8 cellular contexts compared by ENCODE assay signal in the genomic region with DNA sequence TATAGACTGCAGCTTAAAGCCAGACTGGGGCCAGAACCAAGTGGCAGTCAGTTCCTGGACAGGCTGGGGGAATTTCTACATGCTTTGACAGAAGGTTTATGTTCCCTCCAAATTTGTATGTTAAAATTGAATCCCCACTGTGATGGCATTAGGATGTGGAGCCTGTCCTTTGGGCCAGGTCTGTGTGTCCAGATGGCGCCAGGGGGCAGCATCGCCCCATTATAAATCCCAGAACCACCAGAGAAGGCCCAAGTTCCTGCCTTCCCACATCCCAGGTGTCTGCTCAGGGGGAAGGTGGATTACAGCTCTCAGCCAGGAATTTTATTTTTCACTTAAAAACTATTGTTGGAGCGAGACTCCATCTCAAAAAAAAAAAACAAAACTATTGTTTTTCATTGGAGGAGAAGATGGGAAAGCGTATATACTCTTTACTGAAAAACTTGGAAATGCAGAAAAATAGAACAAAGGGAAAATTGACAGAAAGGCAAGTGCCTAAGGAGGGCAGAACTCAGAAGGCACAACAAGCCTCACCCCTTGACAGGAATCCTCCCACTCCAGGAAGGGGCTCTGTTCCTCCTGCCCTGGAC. TPM values are rescaled to one million over a fixed set of nuclear protein-coding genes. Genes with fewer than 3 reads are reported as not detected.
A peak's percentile ranks its signal among the peaks of the same experiment; 100 is the strongest.
DNase-seq lines count a peak whose midpoint lies in the region; ATAC-seq, FAIRE-seq and TF ChIP-seq lines count a peak whose summit lies in the region.

No MANE protein-coding gene starts in this region.

- H3K9ac ChIP-seq in Loucy (ENCODE audit: low read depth, low read length, poor library complexity, severe bottlenecking) (no peak overlapping the region), GM12878 (ENCODE audit: control insufficient read depth, insufficient read depth, low read length) (no peak overlapping the region)

- 25% methylated on average over 4 of the region's 4 CpGs for WGBS in GM12878 (ENCODE audit: insufficient coverage, insufficient replicate concordance, low lambda C conversion rate, missing lambda C conversion rate)

- ATAC-seq in GM12878, result peak; percentile 79
- peak; percentile 73 to 78 for ATAC-seq in stimulated activated naive B cell treated with anti-CD40 and anti-IgM and Interleukin-4, amounts not matched to agents 10 μg/mL and 1 μg/mL and 100 μg/mL, for 72 hours (replicated peaks)
- no peak for ATAC-seq in HG03565 (IDR thresholded peaks at IDR 0.05; ENCODE audit: unreplicated experiment)

- in situ Hi-C loops in GM12878 (cut with MboI), result loop anchor here (5.0 kb wide), 3 partner anchors 67 to 292 kb away; no protein-coding TSS in a partner anchor

- TF ChIP-seq CTCF in AG04450 (IDR thresholded peaks at IDR 0.05; ENCODE audit: low read depth, low read length) (peak; percentile 75), GM12873 (IDR thresholded peaks at IDR 0.05; ENCODE audit: insufficient read depth, low read depth, low read length, missing control alignments) (peak; percentile 68), Loucy (conservative IDR thresholded peaks at IDR 0.05; ENCODE audit: low read length) (peak; percentile 63), GM12878 (IDR thresholded peaks at IDR 0.05 in 2 of 3, conservative IDR thresholded peaks at IDR 0.05 in 1 of 3; ENCODE audit: control insufficient read depth in 2 of 3, extremely low read depth in 1 of 3, insufficient read depth in 1 of 3, low read depth in 3 of 3, low read length in 3 of 3) (peak; percentile 56 to 75 (median 62))

- RAD21 ChIA-PET in GM12878 (lab: Charles Lee; ENCODE audit: unreplicated experiment), result interaction anchor here (0.8 to 1.6 kb wide), 5 partner anchors 9 to 172 kb away, joined by 3 to 7 read pairs (median 4); a partner anchor contains a TSS

- no peak for TF ChIP-seq POLR2A in GM12878 (IDR thresholded peaks at IDR 0.05; ENCODE audit: low read depth, low read length)

- H3K27ac Mint-ChIP-seq in stimulated activated naive B cell treated with anti-CD40 and anti-IgM and Interleukin-4, amounts not matched to agents 10 μg/mL and 1 μg/mL and 100 μg/mL, for 72 hours, result peak overlapping the region; percentile 95

- no peak for FAIRE-seq in GM12878 (lab: Jason Lieb, UNC)

- H3K36me3 ChIP-seq in Loucy (ENCODE audit: insufficient read depth, low read length), result no peaks in the 10 kb centered on the region
- no peaks in the 10 kb centered on the region for H3K36me3 ChIP-seq in GM12878 (ENCODE audit: control insufficient read depth in 2 of 2, insufficient read depth in 2 of 2, low read length in 1 of 2)

- H3K79me2 ChIP-seq in Loucy (ENCODE audit: insufficient read depth, low read length), result no peaks in the 10 kb centered on the region
- H3K79me2 ChIP-seq in GM12878 (ENCODE audit: control insufficient read depth, insufficient read depth, low read length), result no peaks in the 10 kb centered on the region

- TF ChIP-seq EP300 in GM12878 (IDR thresholded peaks at IDR 0.05; ENCODE audit: borderline replicate concordance in 1 of 2, control insufficient read depth in 1 of 2, low read depth in 2 of 2, low read length in 2 of 2), result no peak

- no peaks in the 10 kb centered on the region for H4K20me1 ChIP-seq in Loucy (ENCODE audit: insufficient read depth, low read length, poor library complexity, severe bottlenecking)
- H4K20me1 ChIP-seq in GM12878 (ENCODE audit: control insufficient read depth, insufficient read depth), result peaks cover 5% of the 10 kb centered on the region; the same call in 1 of the 2 replicates

- TF ChIP-seq RAD21 in GM12878 (IDR thresholded peaks at IDR 0.05; ENCODE audit: insufficient read depth, low read depth, low read length), result peak; percentile 87

- no peak overlapping the region for H3K4me3 Mint-ChIP-seq in stimulated activated naive B cell treated with anti-CD40 and anti-IgM and Interleukin-4, amounts not matched to agents 10 μg/mL and 1 μg/mL and 100 μg/mL, for 72 hours

- peaks cover 2% of the 10 kb centered on the region; the same call in 1 of the 2 replicates for H3K9me3 ChIP-seq in AG04450 (ENCODE audit: control insufficient read depth, insufficient read depth, low read length)
- H3K9me3 ChIP-seq in Loucy (ENCODE audit: insufficient read depth, low read depth, low read length), result no peaks in the 10 kb centered on the region
- H3K9me3 ChIP-seq in GM12878 (replicated peaks; ENCODE audit: control insufficient read depth, insufficient read depth, low read length), result no peaks in the 10 kb centered on the region

- intact Hi-C loops in GM12878 (cut with micrococcal nuclease; ENCODE audit: unreplicated experiment), result loop anchor here (1.0 to 2.0 kb wide), 6 partner anchors 37 to 435 kb away; no protein-coding TSS in a partner anchor

- no peaks in the 10 kb centered on the region for H3K36me3 Mint-ChIP-seq in stimulated activated naive B cell treated with anti-CD40 and anti-IgM and Interleukin-4, amounts not matched to agents 10 μg/mL and 1 μg/mL and 100 μg/mL, for 72 hours

- SMC1A ChIA-PET in GM12878 (lab: Charles Lee; ENCODE audit: uncharacterized antibody, unreplicated experiment), result interaction anchor here (0.7 to 2.7 kb wide), 7 partner anchors 21 to 476 kb away, joined by 3 to 6 read pairs (median 4); no protein-coding TSS in a partner anchor

- H3K27me3 ChIP-seq in AG04450 (ENCODE audit: control insufficient read depth, insufficient read depth, low read length), result peaks cover 4% of the 10 kb centered on the region
- H3K27me3 ChIP-seq in Loucy (ENCODE audit: insufficient read depth, low read length, poor library complexity, severe bottlenecking), result no peaks in the 10 kb centered on the region
- no peaks in the 10 kb centered on the region for H3K27me3 ChIP-seq in GM12878 (replicated peaks in 1 of 2; ENCODE audit: control insufficient read depth in 2 of 2, insufficient read depth in 2 of 2, low read length in 1 of 2)

- no peaks in the 10 kb centered on the region for H3F3A ChIP-seq in Loucy (ENCODE audit: low read depth)

- peak; percentile 32 for DNase-seq in AG04450 (ENCODE audit: low read depth, low spot score)
- DNase-seq in SKM-1 treated with dmso at 0.1 percent for 144 hours (lab: John Stamatoyannopoulos, UW; ENCODE audit: unreplicated experiment), result peak; percentile 54
- peak; percentile 8 for DNase-seq in GM12878 (ENCODE audit: low read depth, low spot score)
- DNase-seq in iris pigment epithelial cell (ENCODE audit: low read depth), result peak; percentile 56
- no peak for DNase-seq in stimulated activated naive B cell treated with anti-CD40 and anti-IgM and Interleukin-4, amounts not matched to agents 10 μg/mL and 1 μg/mL and 100 μg/mL, for 72 hours

- H3K4me3 ChIP-seq in AG04450 (ENCODE audit: low read depth, low read length) (no peak overlapping the region), Loucy (ENCODE audit: low read length, poor library complexity, severe bottlenecking) (no peak overlapping the region), GM12878 (no peak overlapping the region)

- no TSS peak for BruUV-seq in GM12878 (replicated peaks; lab: Mats Ljungman, UMichigan)

- POLR2A ChIA-PET in AG04450 (lab: Yijun Ruan, JAX) (interaction anchor here (0.6 kb wide), 1 partner anchor 162 kb away, joined by 3 read pairs; a partner anchor contains a TSS), GM12878 (lab: Charles Lee) (interaction anchor here (0.6 kb wide), 1 partner anchor 10 kb away, joined by 3 read pairs; no protein-coding TSS in a partner anchor)

- no peaks in the 10 kb centered on the region for H3K9me3 Mint-ChIP-seq in stimulated activated naive B cell treated with anti-CD40 and anti-IgM and Interleukin-4, amounts not matched to agents 10 μg/mL and 1 μg/mL and 100 μg/mL, for 72 hours

- H3K9me2 ChIP-seq in Loucy (replicated peaks; ENCODE audit: low read depth, low read length), result no peaks in the 10 kb centered on the region

- peaks cover 41 to 86% of the 10 kb centered on the region in 2 donors for H3K4me1 Mint-ChIP-seq in stimulated activated naive B cell treated with anti-CD40 and anti-IgM and Interleukin-4, amounts not matched to agents 10 μg/mL and 1 μg/mL and 100 μg/mL, for 72 hours

- H3K4me2 ChIP-seq in Loucy (ENCODE audit: low read depth, low read length, poor library complexity, severe bottlenecking) (no peak overlapping the region), GM12878 (ENCODE audit: control insufficient read depth, insufficient read depth) (no peak overlapping the region)

- H3K27me3 Mint-ChIP-seq in stimulated activated naive B cell treated with anti-CD40 and anti-IgM and Interleukin-4, amounts not matched to agents 10 μg/mL and 1 μg/mL and 100 μg/mL, for 72 hours, result no peaks in the 10 kb centered on the region

- CTCF ChIA-PET in AG04450 (lab: Charles Lee), result interaction anchor here (0.6 to 5.0 kb wide), 34 partner anchors 8 to 1377 kb away, joined by 3 to 55 read pairs (median 4); a partner anchor contains a TSS
- CTCF ChIA-PET in GM12878 (lab: Yijun Ruan, JAX), result interaction anchor here (0.6 to 5.5 kb wide), 19 partner anchors 9 to 1900 kb away, joined by 3 to 72 read pairs (median 3); a partner anchor contains a TSS

- H2AFZ ChIP-seq in Loucy (ENCODE audit: low read length) (no peak overlapping the region), GM12878 (ENCODE audit: control insufficient read depth, low read depth, low read length) (no peak overlapping the region)

- peaks cover 2% of the 10 kb centered on the region for H3K4me1 ChIP-seq in Loucy (ENCODE audit: insufficient read depth, low read length, poor library complexity, severe bottlenecking)
- no peaks in the 10 kb centered on the region; the same call in 1 of the 2 replicates for H3K4me1 ChIP-seq in GM12878 (ENCODE audit: control insufficient read depth, insufficient read depth, low read length)

- no peak overlapping the region for H3K27ac ChIP-seq in AG04450 (ENCODE audit: low read depth, low read length)
- no peak overlapping the region for H3K27ac ChIP-seq in GM12878 (ENCODE audit: control insufficient read depth, insufficient read depth)

RNA-seq across cellular contexts. Expression of a gene that starts 5.0 kb away (rescaled TPM):
- polyA plus RNA-seq in AG04450 (2011; rRNA removed), result not detected in 2 replicates
- polyA minus RNA-seq in AG04450 (2011; rRNA and poly(A)+ RNA removed), result not detected in 2 replicates
- total RNA-seq in GM12878 (2013; cell fraction: nucleolus; rRNA removed), result not detected in 2 replicates
- not detected in 2 replicates for total RNA-seq in GM12878 (2014; rRNA removed)
- not detected in 2 replicates for total RNA-seq in GM12878 (2014; rRNA removed; fragmentation: Illumina TruSeq; extraction: Trizol)
- total RNA-seq in GM12878 (2021), result not detected in 2 replicates
- not detected for polyA plus RNA-seq in GM12878 (2011; ENCODE audit: low read depth)
- polyA plus RNA-seq in GM12878 (2011; rRNA removed), result not detected in 2 replicates
- not detected in 2 replicates for polyA plus RNA-seq in GM12878 (2011; cell fraction: cytosol; rRNA removed)
- polyA plus RNA-seq in GM12878 (2011; cell fraction: nucleus; rRNA removed), result not detected in 2 replicates
- not detected in 2 replicates for polyA plus RNA-seq in GM12878 (2012)
- not detected in 2 replicates for polyA plus RNA-seq in GM12878 (2014; fragmentation: Illumina TruSeq; extraction: Trizol)
- not detected for polyA plus RNA-seq in GM12878 (2014; fragmentation: Nextera tagmentation; extraction: Ambion mirVana)
- not detected in 2 replicates for polyA plus RNA-seq in GM12878 (2014; rRNA removed)
- polyA plus RNA-seq in GM12878 (2016; fragmentation: Nextera tagmentation; extraction: Ambion mirVana), result not detected
- polyA minus RNA-seq in GM12878 (2011; rRNA and poly(A)+ RNA removed), result not detected in 2 replicates
- not detected in 2 replicates for polyA minus RNA-seq in GM12878 (2011; cell fraction: cytosol; rRNA and poly(A)+ RNA removed)
- not detected in 2 replicates for polyA minus RNA-seq in GM12878 (2011; cell fraction: nucleus; rRNA and poly(A)+ RNA removed)

RNA-seq across cellular contexts. Expression of a gene that starts 8.1 kb away (rescaled TPM):
- not detected in 2 replicates for polyA plus RNA-seq in AG04450 (2011; rRNA removed)
- not detected in 2 replicates for polyA minus RNA-seq in AG04450 (2011; rRNA and poly(A)+ RNA removed)
- not detected in 2 replicates for total RNA-seq in GM12878 (2013; cell fraction: nucleolus; rRNA removed)
- total RNA-seq in GM12878 (2014; rRNA removed), result 1.1 and 2.0 TPM in 2 replicates
- total RNA-seq in GM12878 (2014; rRNA removed; fragmentation: Illumina TruSeq; extraction: Trizol), result 0.81 and 0.83 TPM in 2 replicates
- 0.85 and 1.4 TPM in 2 replicates for total RNA-seq in GM12878 (2021)
- not detected for polyA plus RNA-seq in GM12878 (2011; ENCODE audit: low read depth)
- 0.15 and 0.23 TPM in 2 replicates for polyA plus RNA-seq in GM12878 (2011; rRNA removed)
- polyA plus RNA-seq in GM12878 (2011; cell fraction: cytosol; rRNA removed), result 0.20 and 0.25 TPM in 2 replicates
- 0.26 TPM in 1 of 2 replicates, not detected in the other for polyA plus RNA-seq in GM12878 (2011; cell fraction: nucleus; rRNA removed)
- polyA plus RNA-seq in GM12878 (2012), result not detected in 2 replicates
- polyA plus RNA-seq in GM12878 (2014; fragmentation: Illumina TruSeq; extraction: Trizol), result 0.44 TPM in 1 of 2 replicates, not detected in the other
- under 1 TPM; 0.39 to 0.57 TPM for polyA plus RNA-seq in GM12878 (2014; fragmentation: Nextera tagmentation; extraction: Ambion mirVana)
- 1.1 and 2.0 TPM in 2 replicates for polyA plus RNA-seq in GM12878 (2014; rRNA removed)
- not detected for polyA plus RNA-seq in GM12878 (2016; fragmentation: Nextera tagmentation; extraction: Ambion mirVana)
- polyA minus RNA-seq in GM12878 (2011; rRNA and poly(A)+ RNA removed), result 0.41 TPM in 1 of 2 replicates, not detected in the other
- polyA minus RNA-seq in GM12878 (2011; cell fraction: cytosol; rRNA and poly(A)+ RNA removed), result not detected in 2 replicates
- polyA minus RNA-seq in GM12878 (2011; cell fraction: nucleus; rRNA and poly(A)+ RNA removed), result not detected in 2 replicates

RNA-seq across cellular contexts. Expression of a gene that starts 54.0 kb away (rescaled TPM):
- polyA plus RNA-seq in AG04450 (2011; rRNA removed) (not detected in 2 replicates), GM12878 (2011; rRNA removed) (not detected in 2 replicates), GM12878 (2014; fragmentation: Illumina TruSeq; extraction: Trizol) (0.06 and 0.10 TPM in 2 replicates), GM12878 (2014; fragmentation: Nextera tagmentation; extraction: Ambion mirVana) (not detected), GM12878 (2014; rRNA removed) (0.53 TPM in 1 of 2 replicates, not detected in the other), GM12878 (2016; fragmentation: Nextera tagmentation; extraction: Ambion mirVana) (not detected)
- polyA minus RNA-seq in AG04450 (2011; rRNA and poly(A)+ RNA removed), result not detected in 2 replicates
- not detected in 2 replicates for total RNA-seq in GM12878 (2013; cell fraction: nucleolus; rRNA removed)
- total RNA-seq in GM12878 (2014; rRNA removed) (not detected in 2 replicates), GM12878 (2014; rRNA removed; fragmentation: Illumina TruSeq; extraction: Trizol) (0.09 TPM in 1 of 2 replicates, not detected in the other), GM12878 (2021) (0.05 TPM in 1 of 2 replicates, not detected in the other)
- polyA plus RNA-seq in GM12878 (2011; ENCODE audit: low read depth), result not detected
- not detected in 2 replicates for polyA plus RNA-seq in GM12878 (2011; cell fraction: cytosol; rRNA removed)
- 0.21 TPM in 1 of 2 replicates, not detected in the other for polyA plus RNA-seq in GM12878 (2011; cell fraction: nucleus; rRNA removed)
- polyA plus RNA-seq in GM12878 (2012), result 0.22 TPM in 1 of 2 replicates, not detected in the other
- polyA minus RNA-seq in GM12878 (2011; rRNA and poly(A)+ RNA removed), result not detected in 2 replicates
- not detected in 2 replicates for polyA minus RNA-seq in GM12878 (2011; cell fraction: cytosol; rRNA and poly(A)+ RNA removed)
- not detected in 2 replicates for polyA minus RNA-seq in GM12878 (2011; cell fraction: nucleus; rRNA and poly(A)+ RNA removed)
